8 cellular contexts compared by ENCODE assay signal in genomic region chr2:133209325-133209724, GRCh38.
"Had no signal": no experiment of that assay in that cellular context is flagged by ENCODE, and none has a peak within 500 bp of the region (broad histone marks: within the 10 kb centered on the region; RNA-seq: fewer than 3 reads in every experiment).

No MANE protein-coding gene starts in this region.

- H3K4me1 Mint-ChIP-seq: GM23338, H9 had no signal

- ATAC-seq: GM23338, K562 had no signal

- H2AFZ ChIP-seq: GM23338 had no signal

- DNase-seq: H9, HCEC 1CT, KG1 had no signal

- H3K4me2 ChIP-seq: GM23338 had no signal

- H3K4me3 Mint-ChIP-seq: GM23338, H9 had no signal

- H3K27ac ChIP-seq: HL-60 had no signal

- FAIRE-seq: H1, H54, K562 had no signal

- H3K27ac Mint-ChIP-seq: GM23338, H9 had no signal

- H3K4me3 ChIP-seq: GM23338, K562 had no signal
